7 cellular contexts compared by ENCODE assay signal in the genomic region with DNA sequence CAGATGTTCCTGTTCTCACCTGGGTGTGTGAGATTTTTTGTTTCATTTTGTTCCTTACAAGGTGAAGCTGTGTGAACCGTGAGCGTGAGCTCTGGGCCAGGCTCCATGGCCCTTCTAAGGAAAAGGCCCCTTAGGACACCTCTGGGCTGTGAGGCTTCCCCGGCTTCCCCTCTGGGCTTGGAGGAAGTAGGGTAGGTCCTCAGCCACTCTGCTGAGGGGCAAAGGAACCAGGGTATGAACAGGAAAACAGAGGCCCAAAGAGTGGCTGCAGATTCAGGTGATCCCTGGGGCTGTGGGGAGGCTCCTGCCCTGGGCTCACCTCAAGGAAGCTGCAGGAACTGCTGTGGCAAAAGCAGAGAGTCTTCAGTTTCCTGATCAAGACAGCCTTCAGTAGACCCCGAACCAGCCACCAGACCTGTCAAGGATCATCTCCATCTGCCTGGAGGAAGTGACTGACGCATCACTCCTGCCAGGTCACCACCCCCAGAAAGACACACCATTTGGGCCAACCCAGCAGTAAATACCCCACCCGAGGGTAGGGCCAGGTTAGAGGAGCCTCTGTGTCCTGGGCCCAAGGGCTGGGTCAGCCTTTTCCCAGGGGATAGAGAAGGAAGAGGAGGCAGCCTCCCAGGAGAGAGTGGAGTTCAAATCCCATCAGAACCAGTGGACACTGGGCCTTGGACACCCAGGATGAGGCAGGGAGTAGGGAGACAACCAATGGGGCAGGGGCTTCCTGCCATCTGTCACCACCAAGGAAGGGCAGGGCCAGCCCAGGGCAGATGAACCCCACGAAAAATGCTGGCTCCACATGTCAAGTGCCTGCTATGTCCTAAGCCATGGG. TPM values are rescaled to one million over a fixed set of nuclear protein-coding genes. Genes with fewer than 3 reads are reported as not detected.
A peak's percentile ranks its signal among the peaks of the same experiment; 100 is the strongest.
DNase-seq lines count a peak whose midpoint lies in the region; ATAC-seq and TF ChIP-seq lines count a peak whose summit lies in the region.

No MANE protein-coding gene starts in this region.

- no peak for ATAC-seq in HG03039 (IDR thresholded peaks at IDR 0.05; ENCODE audit: unreplicated experiment)

- WGBS in liver, result 71% methylated on average over 7 of the region's 7 CpGs
- WGBS in thymus, result 23% methylated on average over 7 of the region's 7 CpGs

- TF ChIP-seq RAD21 in liver (IDR thresholded peaks at IDR 0.05), result no peak

- H3K27ac ChIP-seq in liver (ENCODE audit: low read depth in 1 of 2, low read length in 2 of 2) (peak overlapping the region; percentile 64 to 66), thymus (ENCODE audit: low read depth) (peak overlapping the region; percentile 96)

- peaks cover 0 to 1% (median 0%) of the 10 kb centered on the region in 4 donors for H3K36me3 ChIP-seq in liver (ENCODE audit: control insufficient read depth in 4 of 4, insufficient read depth in 3 of 4, low read depth in 1 of 4, low read length in 3 of 4)
- H3K36me3 ChIP-seq in thymus (ENCODE audit: control insufficient read depth, insufficient read depth), result peaks cover 22% of the 10 kb centered on the region

- H3K27me3 ChIP-seq in liver (ENCODE audit: control insufficient read depth in 4 of 4, insufficient read depth in 4 of 4, low read length in 3 of 4), result no peaks in the 10 kb centered on the region
- H3K27me3 ChIP-seq in thymus (ENCODE audit: control insufficient read depth, insufficient read depth), result no peaks in the 10 kb centered on the region

- peaks cover 0 to 5% (median 3%) of the 10 kb centered on the region in 4 donors for H3K4me1 ChIP-seq in liver (ENCODE audit: control insufficient read depth in 4 of 4, insufficient read depth in 4 of 4, low read length in 3 of 4)
- H3K4me1 ChIP-seq in thymus (ENCODE audit: control insufficient read depth, insufficient read depth, low read length), result peaks cover 40% of the 10 kb centered on the region

- H3K9me3 ChIP-seq in liver (ENCODE audit: control insufficient read depth in 4 of 4, low read length in 3 of 4), result no peaks in the 10 kb centered on the region
- no peaks in the 10 kb centered on the region for H3K9me3 ChIP-seq in thymus (ENCODE audit: control insufficient read depth)

- no peak for TF ChIP-seq CTCF in liver (IDR thresholded peaks at IDR 0.05; ENCODE audit: low read depth, low read length, missing input control)

- DNase-seq in RKO (ENCODE audit: low spot score) (peak; percentile 69), superior temporal gyrus (ENCODE audit: extremely low spot score) (no peak), NCI-H1436 (lab: John Stamatoyannopoulos, UW) (no peak)
- peak; percentile 60 for DNase-seq in activated naive CD4-positive, alpha-beta T cell treated with Interleukin-2 at 50 U/mL for 16 hours

- peak overlapping the region in 1 of 2 donors; percentile 24 for H3K9ac ChIP-seq in liver (ENCODE audit: low read depth in 1 of 2, low read length in 2 of 2)

- no peak overlapping the region for H3K4me3 ChIP-seq in liver (ENCODE audit: low read depth in 1 of 3, low read length in 3 of 3)
- H3K4me3 ChIP-seq in thymus (ENCODE audit: low read length), result peak overlapping the region; percentile 25

TF ChIP-seq in liver, 16 proteins besides CTCF, POLR2A, EP300 and RAD21:
- no peak for TF ChIP-seq TAF1 (conservative IDR thresholded peaks at IDR 0.05)
- TF ChIP-seq GABPA (IDR thresholded peaks at IDR 0.05 in 1 of 2, conservative IDR thresholded peaks at IDR 0.05 in 1 of 2), result no peak
- TF ChIP-seq RXRA (IDR thresholded peaks at IDR 0.05), result no peak
- TF ChIP-seq SP1 (IDR thresholded peaks at IDR 0.05), result no peak
- no peak for TF ChIP-seq HNF4G (IDR thresholded peaks at IDR 0.05)
- TF ChIP-seq FOXA1 (IDR thresholded peaks at IDR 0.05), result no peak
- no peak for TF ChIP-seq EGR1 (IDR thresholded peaks at IDR 0.05; ENCODE audit: low read depth in 2 of 2)
- no peak for TF ChIP-seq YY1 (IDR thresholded peaks at IDR 0.05)
- no peak for TF ChIP-seq JUND (IDR thresholded peaks at IDR 0.05)
- TF ChIP-seq NR2F2 (IDR thresholded peaks at IDR 0.05), result no peak
- no peak for TF ChIP-seq ZBTB33 (IDR thresholded peaks at IDR 0.05)
- TF ChIP-seq HNF4A (conservative IDR thresholded peaks at IDR 0.05), result no peak
- TF ChIP-seq, protein P1, sequence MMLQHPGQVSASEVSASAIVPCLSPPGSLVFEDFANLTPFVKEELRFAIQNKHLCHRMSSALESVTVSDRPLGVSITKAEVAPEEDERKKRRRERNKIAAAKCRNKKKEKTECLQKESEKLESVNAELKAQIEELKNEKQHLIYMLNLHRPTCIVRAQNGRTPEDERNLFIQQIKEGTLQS (IDR thresholded peaks at IDR 0.05), result no peak
- no peak for TF ChIP-seq MAX (IDR thresholded peaks at IDR 0.05)
- no peak for TF ChIP-seq FOXA2 (IDR thresholded peaks at IDR 0.05)
- TF ChIP-seq, protein P2, sequence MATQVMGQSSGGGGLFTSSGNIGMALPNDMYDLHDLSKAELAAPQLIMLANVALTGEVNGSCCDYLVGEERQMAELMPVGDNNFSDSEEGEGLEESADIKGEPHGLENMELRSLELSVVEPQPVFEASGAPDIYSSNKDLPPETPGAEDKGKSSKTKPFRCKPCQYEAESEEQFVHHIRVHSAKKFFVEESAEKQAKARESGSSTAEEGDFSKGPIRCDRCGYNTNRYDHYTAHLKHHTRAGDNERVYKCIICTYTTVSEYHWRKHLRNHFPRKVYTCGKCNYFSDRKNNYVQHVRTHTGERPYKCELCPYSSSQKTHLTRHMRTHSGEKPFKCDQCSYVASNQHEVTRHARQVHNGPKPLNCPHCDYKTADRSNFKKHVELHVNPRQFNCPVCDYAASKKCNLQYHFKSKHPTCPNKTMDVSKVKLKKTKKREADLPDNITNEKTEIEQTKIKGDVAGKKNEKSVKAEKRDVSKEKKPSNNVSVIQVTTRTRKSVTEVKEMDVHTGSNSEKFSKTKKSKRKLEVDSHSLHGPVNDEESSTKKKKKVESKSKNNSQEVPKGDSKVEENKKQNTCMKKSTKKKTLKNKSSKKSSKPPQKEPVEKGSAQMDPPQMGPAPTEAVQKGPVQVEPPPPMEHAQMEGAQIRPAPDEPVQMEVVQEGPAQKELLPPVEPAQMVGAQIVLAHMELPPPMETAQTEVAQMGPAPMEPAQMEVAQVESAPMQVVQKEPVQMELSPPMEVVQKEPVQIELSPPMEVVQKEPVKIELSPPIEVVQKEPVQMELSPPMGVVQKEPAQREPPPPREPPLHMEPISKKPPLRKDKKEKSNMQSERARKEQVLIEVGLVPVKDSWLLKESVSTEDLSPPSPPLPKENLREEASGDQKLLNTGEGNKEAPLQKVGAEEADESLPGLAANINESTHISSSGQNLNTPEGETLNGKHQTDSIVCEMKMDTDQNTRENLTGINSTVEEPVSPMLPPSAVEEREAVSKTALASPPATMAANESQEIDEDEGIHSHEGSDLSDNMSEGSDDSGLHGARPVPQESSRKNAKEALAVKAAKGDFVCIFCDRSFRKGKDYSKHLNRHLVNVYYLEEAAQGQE (IDR thresholded peaks at IDR 0.05), result no peak

RNA-seq across cellular contexts. Expression of gene ST6GALNAC6, which starts 5.7 kb away (rescaled TPM):
- 10 to 100 TPM; 26.9 to 37.7 TPM for total RNA-seq in liver
- 10 to 100 TPM; 22.5 to 40.4 TPM for polyA plus RNA-seq in liver
- polyA plus RNA-seq in thymus, result 42.8 TPM

RNA-seq across cellular contexts. Expression of gene ST6GALNAC4, which starts 11.7 kb away (rescaled TPM):
- total RNA-seq in liver, result 10 to 100 TPM in 1 of 2 donors, 1 to 10 TPM in 1; 4.5 to 83.7 TPM
- polyA plus RNA-seq in liver (10 to 100 TPM in 1 of 2 donors, 1 to 10 TPM in 1; 2.5 to 10.6 TPM), thymus (12.8 TPM)

RNA-seq across cellular contexts. Expression of gene PIP5KL1, which starts 25.5 kb away (rescaled TPM):
- 1 to 10 TPM in 1 of 2 donors, under 1 TPM in 1; 0.59 to 1.5 TPM for total RNA-seq in liver
- under 1 TPM; 0.06 to 0.40 TPM for polyA plus RNA-seq in liver
- polyA plus RNA-seq in thymus, result 1.2 TPM

RNA-seq across cellular contexts. Expression of gene AK1, which starts 27.6 kb away (rescaled TPM):
- total RNA-seq in liver, result 10 to 100 TPM; 10.6 to 18.7 TPM
- polyA plus RNA-seq in liver (10 to 100 TPM; 40.4 to 78.3 TPM), thymus (66.2 TPM)

RNA-seq across cellular contexts. Expression of gene DPM2, which starts 32.5 kb away (rescaled TPM):
- 10 to 100 TPM in 1 of 2 donors, 1 to 10 TPM in 1; 9.3 to 22.0 TPM for total RNA-seq in liver
- 10 to 100 TPM; 22.0 to 25.0 TPM for polyA plus RNA-seq in liver
- 32.8 TPM for polyA plus RNA-seq in thymus

Comparison
In these comparisons a context has a peak if more than half of its experiments do, and no peak if none do; other contexts are left out.
1. DNase-seq: peak in RKO (single experiment) and activated naive CD4-positive, alpha-beta T cell treated with Interleukin-2 at 50 U/mL for 16 hours (single experiment); none in superior temporal gyrus (single experiment) and NCI-H1436 (single experiment).